ENCODE assay signal across 20 cellular contexts in the genomic region with DNA sequence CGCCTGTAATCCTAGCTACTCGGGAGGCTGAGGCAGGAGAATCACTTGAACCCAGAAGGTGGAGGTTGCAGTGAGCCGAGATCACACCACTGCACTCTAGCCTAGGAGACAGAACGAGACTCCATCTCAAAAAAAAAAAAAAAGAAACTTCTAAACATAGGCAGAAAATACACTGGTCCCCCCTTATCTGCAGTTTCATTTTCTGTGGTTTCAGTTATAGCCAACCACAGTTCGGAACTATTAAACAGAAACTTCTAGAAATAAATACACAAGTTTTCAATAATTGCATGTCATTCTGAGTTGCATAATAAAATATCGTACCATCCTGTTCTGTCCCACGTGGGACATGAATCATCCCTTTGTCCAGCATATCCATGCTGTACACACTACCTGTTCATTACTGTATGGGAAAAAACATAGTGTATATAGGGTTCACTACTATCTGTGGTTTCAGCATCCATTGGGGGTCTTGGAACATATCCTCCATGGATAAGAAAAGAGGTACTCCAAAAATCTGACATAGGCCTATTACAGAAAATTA. TPM values are rescaled to one million over a fixed set of nuclear protein-coding genes. Genes with fewer than 3 reads are reported as not detected.
A peak's percentile ranks its signal among the peaks of the same experiment; 100 is the strongest.
DNase-seq lines count a peak whose midpoint lies in the region; ATAC-seq, FAIRE-seq and TF ChIP-seq lines count a peak whose summit lies in the region.
"Had no signal": no experiment of that assay in that cellular context is flagged by ENCODE, and none has a peak within 500 bp of the region (broad histone marks: within the 10 kb centered on the region; RNA-seq: fewer than 3 reads in every experiment).

No MANE protein-coding gene starts in this region.

- H3K27me3 ChIP-seq in bronchial epithelial cell (ENCODE audit: control insufficient read depth, insufficient read depth, low read length) = no peaks in the 10 kb centered on the region
- H3K27me3 ChIP-seq in brain microvascular endothelial cell (replicated peaks) = no peaks in the 10 kb centered on the region

- TF ChIP-seq CTCF in bronchial epithelial cell (IDR thresholded peaks at IDR 0.05; ENCODE audit: insufficient read depth, low read length, severe bottlenecking) (no peak), brain microvascular endothelial cell (IDR thresholded peaks at IDR 0.05; ENCODE audit: low read depth, low read length, missing control alignments) (no peak), OCI-LY7 (conservative IDR thresholded peaks at IDR 0.05; ENCODE audit: low read length) (no peak)

- H3K27ac ChIP-seq in brain microvascular endothelial cell (no peak overlapping the region), OCI-LY7 (ENCODE audit: low read depth, low read length, poor library complexity, severe bottlenecking) (no peak overlapping the region)
- H3K27ac ChIP-seq: GM23248, parathyroid adenoma had no signal

- peak; percentile 20 for DNase-seq in bronchial epithelial cell (ENCODE audit: low read depth)
- no peak for DNase-seq in DMS153 (lab: John Stamatoyannopoulos, UW)
- DNase-seq in brain microvascular endothelial cell = no peak
- no peak for DNase-seq in urothelium cell line (ENCODE audit: low spot score)
- DNase-seq in OCI-LY7 (ENCODE audit: low spot score) = no peak
- DNase-seq: activated CD4-positive, alpha-beta T cell treated with anti-CD3 and anti-CD28 coated beads for 36 hours; activated naive CD8-positive, alpha-beta T cell treated with anti-CD3 and anti-CD28 coated beads for 36 hours; caudate nucleus; COR-L47; GM23248; kidney; NCI-H1092 treated with DMSO at 0.1 percent for 48 hours; SHP77 treated with DMSO at 0.1 percent for 48 hours; T-helper 9 cell had no signal

- BruUV-seq in OCI-LY7 (replicated peaks; lab: Mats Ljungman, UMichigan) = no TSS peak

- intact Hi-C loops in OCI-LY7 (cut with micrococcal nuclease; ENCODE audit: unreplicated experiment) = no loop called here

- H3K79me2 ChIP-seq in OCI-LY7 (ENCODE audit: insufficient read depth, low read depth, low read length) = peaks cover 97% of the 10 kb centered on the region
- H3K79me2 ChIP-seq: parathyroid adenoma had no signal

- in situ Hi-C loops in brain microvascular endothelial cell (cut with HindIII; ENCODE audit: low pct_ligation_motif_present, low sequenced_read_pairs) = no loop called here

- H2AFZ ChIP-seq in OCI-LY7 (ENCODE audit: low read length) = no peak overlapping the region
- H2AFZ ChIP-seq: GM23248, parathyroid adenoma had no signal

- no peaks in the 10 kb centered on the region for H3K9me3 ChIP-seq in OCI-LY7 (ENCODE audit: low read length)

- POLR2A ChIA-PET in OCI-LY7 (lab: Charles Lee) = no interaction called here

- H3K36me3 ChIP-seq in bronchial epithelial cell (ENCODE audit: control insufficient read depth, insufficient read depth, low read length) (no peaks in the 10 kb centered on the region), brain microvascular endothelial cell (replicated peaks) (no peaks in the 10 kb centered on the region), OCI-LY7 (ENCODE audit: insufficient read depth, low read length) (peaks cover 97% of the 10 kb centered on the region)

- CTCF ChIA-PET in OCI-LY7 (lab: Charles Lee; ENCODE audit: unreplicated experiment) = no interaction called here

- H3K4me3 ChIP-seq in bronchial epithelial cell (ENCODE audit: low read depth, low read length) (no peak overlapping the region), brain microvascular endothelial cell (ENCODE audit: low read depth, low read length) (no peak overlapping the region), OCI-LY7 (ENCODE audit: low read depth, low read length, poor library complexity, severe bottlenecking) (no peak overlapping the region)
- H3K4me3 ChIP-seq: GM23248 had no signal

- 0 out of 2 replicates have a peak, but pooled peaks cover 6% of the 10 kb centered on the region for H4K20me1 ChIP-seq in OCI-LY7 (ENCODE audit: insufficient read depth, low read length)

- peaks cover 3% of the 10 kb centered on the region for H3K4me1 ChIP-seq in OCI-LY7 (ENCODE audit: insufficient read depth, low read length, poor library complexity, severe bottlenecking)
- H3K4me1 ChIP-seq: parathyroid adenoma had no signal

- H3K9me2 ChIP-seq in OCI-LY7 (ENCODE audit: insufficient read depth, low read length) = no peaks in the 10 kb centered on the region

- FAIRE-seq in bronchial epithelial cell (lab: Jason Lieb, UNC) (no peak), urothelium cell line (lab: Jason Lieb, UNC) (no peak)
- FAIRE-seq: G401.6, HepG2, kidney had no signal

- no peak overlapping the region for H3K4me2 ChIP-seq in OCI-LY7 (ENCODE audit: low read length)

- ATAC-seq in GM18502 (IDR thresholded peaks at IDR 0.05; ENCODE audit: poor library complexity, unreplicated experiment) (peak; percentile 63), GM21390 (IDR thresholded peaks at IDR 0.05; ENCODE audit: unreplicated experiment) (peak; percentile 60), HG03066 (IDR thresholded peaks at IDR 0.05; ENCODE audit: low read depth, unreplicated experiment) (peak; percentile 86)
- ATAC-seq: activated CD4-positive, alpha-beta T cell treated with anti-CD3 and anti-CD28 coated beads for 36 hours; HepG2 had no signal

RNA-seq across cellular contexts. Expression of a gene that starts 8.0 kb away (rescaled TPM):
- 0.26 TPM in 2 replicates for total RNA-seq in bronchial epithelial cell
- total RNA-seq in OCI-LY7 (2014; rRNA removed; shearing (Covaris generic)) = 39.7 and 40.0 TPM in 2 replicates
- total RNA-seq in OCI-LY7 (2022) = 40.1 and 49.6 TPM in 2 replicates

Comparison
In these comparisons a context has a peak if more than half of its experiments do, and no peak if none do; other contexts are left out.
1. RNA of a gene that starts 8.0 kb away (total RNA-seq): 39.7 to 49.6 TPM in OCI-LY7; 0.26 TPM in bronchial epithelial cell; every median in the first group is over 10 times any median in the second.
2. Peak in every context shown above with its lines, with median percentiles within 50 percentile points of each other: ATAC-seq.